ENCODE assay signal across 8 cellular contexts in the genomic region with DNA sequence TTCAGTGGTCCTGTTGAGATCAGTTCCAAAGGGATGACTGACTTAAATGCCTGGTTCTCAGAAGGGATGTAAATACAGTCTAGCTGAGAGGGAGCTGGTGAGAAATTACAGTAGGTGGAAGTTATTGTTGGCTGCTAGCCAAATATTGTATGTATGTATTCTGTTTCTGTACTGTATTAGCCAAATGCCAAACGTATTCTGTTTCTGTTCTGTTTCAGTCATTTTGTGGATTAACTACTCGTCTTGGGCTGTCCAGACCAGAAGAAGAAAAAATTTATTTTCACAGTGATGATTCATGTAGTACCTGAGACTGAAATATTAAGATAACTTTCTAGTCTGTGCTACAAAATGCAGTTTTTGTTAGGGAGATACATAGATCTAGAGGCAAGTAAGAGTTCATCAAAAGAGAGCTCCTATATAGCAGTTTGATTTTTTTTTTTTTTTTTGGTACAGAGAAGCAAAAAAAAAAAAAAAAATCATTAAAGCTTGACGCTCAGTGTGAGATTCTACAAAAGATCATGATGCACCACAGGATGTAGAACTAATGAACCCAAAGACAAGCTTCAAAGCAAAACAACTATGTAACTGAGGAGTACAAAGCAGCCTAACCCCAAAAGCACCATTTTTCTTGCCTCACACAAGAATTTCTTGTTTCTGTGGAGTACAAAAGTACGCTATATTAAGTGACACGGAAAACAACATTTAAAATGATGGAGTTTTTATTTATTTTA. TPM values are rescaled to one million over a fixed set of nuclear protein-coding genes. Genes with fewer than 3 reads are reported as not detected.
DNase-seq lines count a peak whose midpoint lies in the region; ATAC-seq and TF ChIP-seq lines count a peak whose summit lies in the region.

No MANE protein-coding gene starts in this region.

- no peak overlapping the region for H3K27ac ChIP-seq in tibial nerve

- H3K9me3 ChIP-seq in tibial nerve: peaks cover 0 to 13% (median 0%) of the 10 kb centered on the region in 4 donors

- H3K4me3 Mint-ChIP-seq in activated naive CD4-positive, alpha-beta T cell treated with anti-CD3 and anti-CD28 coated beads, Interleukin-2, amount 10 ng/mL, durations not matched to agents 7 days and 5 days: peak overlapping the region; percentile 69
- peak overlapping the region; percentile 39 for H3K4me3 Mint-ChIP-seq in activated B cell treated with CpG ODN at 0.5 μM for 24 hours
- peak overlapping the region; percentile 46 to 58 for H3K4me3 Mint-ChIP-seq in stimulated activated naive CD8-positive, alpha-beta T cell treated with anti-CD3 and anti-CD28 coated beads, Interleukin-15, amount 100 ng/mL, for 72 hours

- peak overlapping the region; percentile 96 for H3K27ac Mint-ChIP-seq in activated naive CD4-positive, alpha-beta T cell treated with anti-CD3 and anti-CD28 coated beads, Interleukin-2, amount 10 ng/mL, durations not matched to agents 7 days and 5 days
- peak overlapping the region; percentile 74 for H3K27ac Mint-ChIP-seq in activated B cell treated with CpG ODN at 0.5 μM for 24 hours
- H3K27ac Mint-ChIP-seq in stimulated activated naive CD8-positive, alpha-beta T cell treated with anti-CD3 and anti-CD28 coated beads, Interleukin-15, amount 100 ng/mL, for 72 hours: peak overlapping the region; percentile 8 to 35

- ATAC-seq in HG03025 (IDR thresholded peaks at IDR 0.05; ENCODE audit: low FRiP score, unreplicated experiment) (peak; percentile 67), activated B cell treated with CpG ODN at 0.5 μM for 24 hours (ENCODE audit: low read depth) (peak; percentile 48)
- ATAC-seq in stimulated activated naive CD8-positive, alpha-beta T cell treated with anti-CD3 and anti-CD28 coated beads, Interleukin-15, amount 100 ng/mL, for 72 hours: peak; percentile 83

- no peak overlapping the region for H3K4me3 ChIP-seq in tibial nerve

- POLR2A ChIA-PET in activated B cell treated with CpG ODN at 0.5 μM for 24 hours (lab: Charles Lee): interaction anchor here (0.7 to 1.2 kb wide), 2 partner anchors 88 to 89 kb away, joined by 3 to 8 read pairs; a partner anchor contains a TSS

- TF ChIP-seq CTCF in activated B cell treated with CpG ODN at 0.5 μM for 24 hours (IDR thresholded peaks at IDR 0.05) (no peak), tibial nerve (IDR thresholded peaks at IDR 0.05) (no peak)

- H3K9me3 Mint-ChIP-seq in activated naive CD4-positive, alpha-beta T cell treated with anti-CD3 and anti-CD28 coated beads, Interleukin-2, amount 10 ng/mL, durations not matched to agents 7 days and 5 days: peaks cover 9% of the 10 kb centered on the region
- H3K9me3 Mint-ChIP-seq in activated B cell treated with CpG ODN at 0.5 μM for 24 hours: peaks cover 12% of the 10 kb centered on the region
- peaks cover 7 to 17% of the 10 kb centered on the region in 2 donors for H3K9me3 Mint-ChIP-seq in stimulated activated naive CD8-positive, alpha-beta T cell treated with anti-CD3 and anti-CD28 coated beads, Interleukin-15, amount 100 ng/mL, for 72 hours

- no peak for TF ChIP-seq POLR2A in tibial nerve (IDR thresholded peaks at IDR 0.05)

- TF ChIP-seq EP300 in tibial nerve (IDR thresholded peaks at IDR 0.05): no peak

- H3K4me1 Mint-ChIP-seq in activated naive CD4-positive, alpha-beta T cell treated with anti-CD3 and anti-CD28 coated beads, Interleukin-2, amount 10 ng/mL, durations not matched to agents 7 days and 5 days: peaks cover 47% of the 10 kb centered on the region
- H3K4me1 Mint-ChIP-seq in activated B cell treated with CpG ODN at 0.5 μM for 24 hours: peaks cover 35% of the 10 kb centered on the region
- H3K4me1 Mint-ChIP-seq in stimulated activated naive CD8-positive, alpha-beta T cell treated with anti-CD3 and anti-CD28 coated beads, Interleukin-15, amount 100 ng/mL, for 72 hours: peaks cover 13% of the 10 kb centered on the region

- CTCF ChIA-PET in activated naive CD4-positive, alpha-beta T cell treated with anti-CD3 and anti-CD28 coated beads, Interleukin-2, amount 10 ng/mL, durations not matched to agents 7 days and 5 days (lab: Charles Lee): interaction anchor here (0.7 to 1.0 kb wide), 3 partner anchors 13 to 89 kb away, joined by 3 read pairs; a partner anchor contains a TSS
- CTCF ChIA-PET in activated B cell treated with CpG ODN at 0.5 μM for 24 hours (lab: Charles Lee): no interaction called here

- intact Hi-C loops in activated B cell treated with CpG ODN at 0.5 μM for 24 hours (cut with micrococcal nuclease): no loop called here

- no peaks in the 10 kb centered on the region for H3K4me1 ChIP-seq in tibial nerve

- 45 to 68% methylated on average over 5 of the region's 5 CpGs for WGBS in tibial nerve, 2 donors

- H3K27me3 Mint-ChIP-seq in activated naive CD4-positive, alpha-beta T cell treated with anti-CD3 and anti-CD28 coated beads, Interleukin-2, amount 10 ng/mL, durations not matched to agents 7 days and 5 days: no peaks in the 10 kb centered on the region
- H3K27me3 Mint-ChIP-seq in activated B cell treated with CpG ODN at 0.5 μM for 24 hours: no peaks in the 10 kb centered on the region
- H3K27me3 Mint-ChIP-seq in stimulated activated naive CD8-positive, alpha-beta T cell treated with anti-CD3 and anti-CD28 coated beads, Interleukin-15, amount 100 ng/mL, for 72 hours: no peaks in the 10 kb centered on the region

- H3K36me3 Mint-ChIP-seq in activated naive CD4-positive, alpha-beta T cell treated with anti-CD3 and anti-CD28 coated beads, Interleukin-2, amount 10 ng/mL, durations not matched to agents 7 days and 5 days: peaks cover 31% of the 10 kb centered on the region
- peaks cover 32% of the 10 kb centered on the region for H3K36me3 Mint-ChIP-seq in activated B cell treated with CpG ODN at 0.5 μM for 24 hours (ENCODE audit: low read depth)

- no peaks in the 10 kb centered on the region for H3K27me3 ChIP-seq in tibial nerve

- no peak for DNase-seq in activated naive CD4-positive, alpha-beta T cell treated with anti-CD3 and anti-CD28 coated beads, Interleukin-2, amount 10 ng/mL, durations not matched to agents 7 days and 5 days
- DNase-seq in activated naive CD4-positive, alpha-beta T cell treated with anti-CD3 and anti-CD28 coated beads, Interleukin-2, amount 50 U/mL, for 16 hours: no peak
- no peak for DNase-seq in activated B cell treated with CpG ODN at 0.5 μM for 24 hours
- DNase-seq in stimulated activated naive CD8-positive, alpha-beta T cell treated with anti-CD3 and anti-CD28 coated beads, Interleukin-15, amount 100 ng/mL, for 72 hours: no peak
- DNase-seq in tibial nerve (ENCODE audit: low spot score in 2 of 2): no peak
- no peak for DNase-seq in pons (ENCODE audit: low spot score)
- no peak for DNase-seq in NCI-H128 (lab: John Stamatoyannopoulos, UW; ENCODE audit: unreplicated experiment)

- H3K36me3 ChIP-seq in tibial nerve: peaks cover 0 to 16% (median 0%) of the 10 kb centered on the region in 3 donors

RNA-seq across cellular contexts. Expression of a gene that starts 54.8 kb away (rescaled TPM):
- total RNA-seq in activated B cell treated with CpG ODN at 0.5 μM for 24 hours: 5.6 and 7.0 TPM in 2 replicates
- total RNA-seq in tibial nerve: 10 to 100 TPM; 10.0 to 18.0 (median 13.7) TPM

Comparison
In these comparisons a context has a peak if more than half of its experiments do, and no peak if none do; other contexts are left out.
1. H3K27ac Mint-ChIP-seq: peak in every context shown above with its lines; median percentile 96 in activated naive CD4-positive, alpha-beta T cell treated with anti-CD3 and anti-CD28 coated beads, Interleukin-2, amount 10 ng/mL, durations not matched to agents 7 days and 5 days; 74 in activated B cell treated with CpG ODN at 0.5 μM for 24 hours; 22 in stimulated activated naive CD8-positive, alpha-beta T cell treated with anti-CD3 and anti-CD28 coated beads, Interleukin-15, amount 100 ng/mL, for 72 hours.